ENCODE assay signal across 23 cellular contexts in the genomic region with DNA sequence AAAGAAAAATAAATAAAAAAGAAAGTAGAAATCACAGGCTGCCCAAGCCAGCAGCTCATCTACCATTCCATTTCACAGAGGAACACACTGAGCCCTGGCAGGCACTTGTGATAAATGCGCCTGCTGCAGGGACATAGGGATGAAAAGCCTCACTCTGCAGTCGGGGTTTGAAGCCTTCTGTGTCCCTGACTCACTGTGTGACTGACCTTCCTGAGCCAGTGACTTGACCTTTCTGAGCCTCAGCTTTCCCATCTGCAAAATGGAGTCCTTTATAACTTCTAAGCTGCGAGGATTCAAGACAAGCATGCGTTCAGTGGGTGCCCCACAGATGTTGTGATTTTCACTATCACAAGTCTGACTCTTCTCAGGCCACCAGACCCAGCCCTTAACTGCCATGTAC. TPM values are rescaled to one million over a fixed set of nuclear protein-coding genes. Genes with fewer than 3 reads are reported as not detected.
DNase-seq lines count a peak whose midpoint lies in the region; ATAC-seq, FAIRE-seq and TF ChIP-seq lines count a peak whose summit lies in the region.
"Had no signal": no experiment of that assay in that cellular context is flagged by ENCODE, and none has a peak within 500 bp of the region (broad histone marks: within the 10 kb centered on the region; RNA-seq: fewer than 3 reads in every experiment).

No MANE protein-coding gene starts in this region.

- no peak for FAIRE-seq in endothelial cell of umbilical vein (lab: Jason Lieb, UNC)
- FAIRE-seq: astrocyte, islet of Langerhans had no signal

- dilution Hi-C loops in endothelial cell of umbilical vein (cut with MboI; ENCODE audit: extremely low pct_ligation_motif_present, low sequenced_read_pairs) = no loop called here

- H3K4me1 ChIP-seq in heart left ventricle = peaks cover 14 to 97% (median 73%) of the 10 kb centered on the region in 12 donors
- H3K4me1 ChIP-seq in endothelial cell of umbilical vein (ENCODE audit: control insufficient read depth, extremely low read depth, insufficient read depth, low read length) = peaks cover 87% of the 10 kb centered on the region
- H3K4me1 ChIP-seq in lung (ENCODE audit: control insufficient read depth in 2 of 2, insufficient read depth in 2 of 2, low read length in 2 of 2) = peaks cover 9 to 22% of the 10 kb centered on the region in 2 donors
- peaks cover 0 to 16% of the 10 kb centered on the region in 2 donors for H3K4me1 ChIP-seq in uterus
- H3K4me1 ChIP-seq: BE2C had no signal

- no peak for TF ChIP-seq CTCF in heart left ventricle (IDR thresholded peaks at IDR 0.05)
- no peak for TF ChIP-seq CTCF in endothelial cell of umbilical vein (IDR thresholded peaks at IDR 0.05; ENCODE audit: extremely low read depth in 1 of 2, insufficient read depth in 1 of 2, low read depth in 1 of 2, low read length in 2 of 2)
- no peak for TF ChIP-seq CTCF in lung (IDR thresholded peaks at IDR 0.05; ENCODE audit: control extremely low read depth, extremely low read depth)
- no peak for TF ChIP-seq CTCF in uterus (IDR thresholded peaks at IDR 0.05)
- TF ChIP-seq CTCF in osteocyte (IDR thresholded peaks at IDR 0.05) = no peak

- POLR2A ChIA-PET in endothelial cell of umbilical vein (lab: Charles Lee) = no interaction called here

- no TSS peak for BruUV-seq in endothelial cell of umbilical vein (replicated peaks; lab: Mats Ljungman, UMichigan)

- TF ChIP-seq POLR2A in heart left ventricle (IDR thresholded peaks at IDR 0.05) = no peak
- TF ChIP-seq POLR2A in endothelial cell of umbilical vein (IDR thresholded peaks at IDR 0.05; ENCODE audit: low read depth, low read length) = peak; percentile 40
- no peak for TF ChIP-seq POLR2A in uterus (IDR thresholded peaks at IDR 0.05)

- H3K27ac Mint-ChIP-seq in osteocyte (ENCODE audit: unreplicated experiment) = no peak overlapping the region
- H3K27ac Mint-ChIP-seq: activated CD4-positive, alpha-beta T cell treated with anti-CD3 and anti-CD28 coated beads for 36 hours; activated T-cell treated with anti-CD3 and anti-CD28 coated beads, Interleukin-2, amount 50 U/mL, for 72 hours; stimulated activated naive CD8-positive, alpha-beta T cell treated with anti-CD3 and anti-CD28 coated beads, Interleukin-15, Interleukin-2, amounts not matched to agents 100 ng/mL and 50 ng/mL, for 24 hours had no signal

- no peaks in the 10 kb centered on the region for H3K9me1 ChIP-seq in endothelial cell of umbilical vein (replicated peaks; ENCODE audit: control insufficient read depth, extremely low read depth, insufficient read depth, low read length)

- H4K20me1 ChIP-seq in endothelial cell of umbilical vein (replicated peaks; ENCODE audit: control insufficient read depth, extremely low read depth, insufficient read depth, low read length) = no peaks in the 10 kb centered on the region

- no peaks in the 10 kb centered on the region for H3K36me3 Mint-ChIP-seq in osteocyte (ENCODE audit: unreplicated experiment)
- H3K36me3 Mint-ChIP-seq: natural killer cell treated with Interleukin-12 subunit alpha and Interleukin-12 subunit beta and Interleukin-15 and Interleukin-18, amount 100 ng/mL, for 72 hours; type B pancreatic cell had no signal

- H3K9me3 ChIP-seq in heart left ventricle (no peaks in the 10 kb centered on the region), endothelial cell of umbilical vein (replicated peaks; ENCODE audit: control insufficient read depth, insufficient read depth, low read length) (no peaks in the 10 kb centered on the region), lung (ENCODE audit: control insufficient read depth in 2 of 2, insufficient read depth in 1 of 2, low read length in 1 of 2) (no peaks in the 10 kb centered on the region), uterus (no peaks in the 10 kb centered on the region)
- H3K9me3 ChIP-seq: BE2C had no signal

- H3K4me3 ChIP-seq in heart left ventricle (peak overlapping the region in 4 of 12 donors; percentile 2 to 25 (median 6)), endothelial cell of umbilical vein (replicated peaks in 1 of 3; ENCODE audit: insufficient read depth in 1 of 3, low read depth in 1 of 3, low read length in 3 of 3) (no peak overlapping the region), lung (no peak overlapping the region), uterus (no peak overlapping the region)
- H3K4me3 ChIP-seq: skin epidermis had no signal

- DNase-seq in heart left ventricle (no peak), cardiac septum (ENCODE audit: low spot score) (no peak), endothelial cell of umbilical vein (ENCODE audit: low read depth, low spot score) (peak; percentile 53), lung (ENCODE audit: low spot score) (no peak), uterus (no peak), osteocyte (ENCODE audit: extremely low spot score, unreplicated experiment) (no peak)
- DNase-seq: activated CD4-positive, alpha-beta T cell treated with anti-CD3 and anti-CD28 coated beads for 36 hours; activated naive CD4-positive, alpha-beta T cell treated with anti-CD3 and anti-CD28 coated beads, Interleukin-2, amount 50 U/mL, for 16 hours; activated T-cell treated with anti-CD3 and anti-CD28 coated beads, Interleukin-2, amount 50 U/mL, for 72 hours; BE2C; COR-L47; endodermal cell; hypothalamus; NCI-H2081 treated with DMSO at 0.1 percent for 48 hours; NK-92 treated with Interleukin-12 subunit alpha and Interleukin-12 subunit beta, amount 100 ng/mL, for 24 hours had no signal

- 77 to 82% (median 80%) methylated on average over 4 of the region's 4 CpGs for WGBS in heart left ventricle, 4 donors
- WGBS in lung, 2 donors = 78 to 82% methylated on average over 4 of the region's 4 CpGs

- peak overlapping the region; percentile 83 to 96 (median 91) for H3K27ac ChIP-seq in heart left ventricle
- peak overlapping the region; percentile 96 for H3K27ac ChIP-seq in endothelial cell of umbilical vein (ENCODE audit: insufficient read depth, low read depth, low read length)
- peak overlapping the region; percentile 41 to 89 for H3K27ac ChIP-seq in lung (ENCODE audit: low read depth in 1 of 2, low read length in 1 of 2)
- peak overlapping the region; percentile 85 to 89 for H3K27ac ChIP-seq in uterus

- H2AFZ ChIP-seq in endothelial cell of umbilical vein (ENCODE audit: low read depth, low read length) = no peak overlapping the region

- peak overlapping the region; percentile 32 for H3K4me2 ChIP-seq in endothelial cell of umbilical vein (ENCODE audit: insufficient read depth, low read length)

- intact Hi-C loops in heart left ventricle (cut with DNase I) = no loop called here
- intact Hi-C loops in cardiac septum (cut with DNase I) = no loop called here
- intact Hi-C loops in endothelial cell of umbilical vein (cut with micrococcal nuclease) = loop anchor here (1.0 to 2.0 kb wide), 2 partner anchors 9 to 75 kb away; no protein-coding TSS in a partner anchor
- intact Hi-C loops in uterus (cut with DNase I; ENCODE audit: low total_unique reads) = no loop called here

- peaks cover 83% of the 10 kb centered on the region for H3K79me2 ChIP-seq in endothelial cell of umbilical vein (ENCODE audit: control insufficient read depth, insufficient read depth, low read length)

- no peaks in the 10 kb centered on the region for H3K27me3 Mint-ChIP-seq in osteocyte (ENCODE audit: unreplicated experiment)
- H3K27me3 Mint-ChIP-seq: natural killer cell treated with Interleukin-12 subunit alpha and Interleukin-12 subunit beta and Interleukin-15 and Interleukin-18, amount 100 ng/mL, for 72 hours; type B pancreatic cell had no signal

- peak overlapping the region; percentile 70 for H3K9ac ChIP-seq in endothelial cell of umbilical vein (replicated peaks; ENCODE audit: extremely low read depth, insufficient read depth, low read length)

- H3K27me3 ChIP-seq in heart left ventricle = no peaks in the 10 kb centered on the region
- H3K27me3 ChIP-seq in endothelial cell of umbilical vein (ENCODE audit: control insufficient read depth in 2 of 2, insufficient read depth in 2 of 2, low read length in 2 of 2) = no peaks in the 10 kb centered on the region
- no peaks in the 10 kb centered on the region for H3K27me3 ChIP-seq in lung (ENCODE audit: control insufficient read depth, insufficient read depth)
- H3K27me3 ChIP-seq in uterus = no peaks in the 10 kb centered on the region
- H3K27me3 ChIP-seq: BE2C had no signal

- CTCF ChIA-PET in endothelial cell of umbilical vein (lab: Charles Lee) = interaction anchor here (1.0 to 4.5 kb wide), 8 partner anchors 14 to 102 kb away, joined by 3 to 24 read pairs (median 9); no protein-coding TSS in a partner anchor

- peaks cover 21% of the 10 kb centered on the region for H3K4me1 Mint-ChIP-seq in osteocyte (ENCODE audit: unreplicated experiment)
- H3K4me1 Mint-ChIP-seq: activated CD4-positive, alpha-beta T cell treated with anti-CD3 and anti-CD28 coated beads for 36 hours; endodermal cell had no signal

- no peaks in the 10 kb centered on the region for H3K9me3 Mint-ChIP-seq in osteocyte (ENCODE audit: unreplicated experiment)
- H3K9me3 Mint-ChIP-seq: activated T-cell treated with anti-CD3 and anti-CD28 coated beads, Interleukin-2, amount 50 U/mL, for 72 hours; endodermal cell; natural killer cell treated with Interleukin-12 subunit alpha and Interleukin-12 subunit beta and Interleukin-15 and Interleukin-18, amount 100 ng/mL, for 72 hours; stimulated activated naive CD8-positive, alpha-beta T cell treated with anti-CD3 and anti-CD28 coated beads, Interleukin-15, Interleukin-2, amounts not matched to agents 100 ng/mL and 50 ng/mL, for 24 hours; type B pancreatic cell had no signal

- H3K4me3 Mint-ChIP-seq in osteocyte (ENCODE audit: unreplicated experiment) = no peak overlapping the region
- H3K4me3 Mint-ChIP-seq: activated CD4-positive, alpha-beta T cell treated with anti-CD3 and anti-CD28 coated beads for 36 hours; activated T-cell treated with anti-CD3 and anti-CD28 coated beads, Interleukin-2, amount 50 U/mL, for 72 hours; endodermal cell; natural killer cell treated with Interleukin-12 subunit alpha and Interleukin-12 subunit beta and Interleukin-15 and Interleukin-18, amount 100 ng/mL, for 72 hours; stimulated activated naive CD8-positive, alpha-beta T cell treated with anti-CD3 and anti-CD28 coated beads, Interleukin-15, Interleukin-2, amounts not matched to agents 100 ng/mL and 50 ng/mL, for 24 hours; type B pancreatic cell had no signal

- H3K36me3 ChIP-seq in heart left ventricle (peaks cover 0 to 63% (median 38%) of the 10 kb centered on the region in 9 donors), endothelial cell of umbilical vein (ENCODE audit: control insufficient read depth in 2 of 2, extremely low read depth in 1 of 2, insufficient read depth in 2 of 2, low read length in 2 of 2) (peaks cover 27 to 47% of the 10 kb centered on the region in 2 experiments), lung (ENCODE audit: control insufficient read depth in 2 of 2, insufficient read depth in 2 of 2, low read length in 2 of 2) (peaks cover 4 to 14% of the 10 kb centered on the region in 2 donors), uterus (no peaks in the 10 kb centered on the region)
- H3K36me3 ChIP-seq: BE2C had no signal

- no peak for ATAC-seq in heart left ventricle
- ATAC-seq in lung (ENCODE audit: insufficient read depth, low FRiP score) = no peak
- no peak for ATAC-seq in GM18498 (IDR thresholded peaks at IDR 0.05; ENCODE audit: unreplicated experiment)
- no peak for ATAC-seq in HG03139 (IDR thresholded peaks at IDR 0.05; ENCODE audit: unreplicated experiment)
- ATAC-seq: activated CD4-positive, alpha-beta T cell treated with anti-CD3 and anti-CD28 coated beads for 36 hours; activated T-cell treated with anti-CD3 and anti-CD28 coated beads, Interleukin-2, amount 50 U/mL, for 72 hours; natural killer cell treated with Interleukin-12 subunit alpha and Interleukin-12 subunit beta and Interleukin-15 and Interleukin-18, amount 100 ng/mL, for 72 hours had no signal

RNA-seq across cellular contexts. Expression of a gene that starts 5.5 kb away (rescaled TPM):
- 1,000 to 10,000 TPM in 1 of 9 donors, 100 to 1,000 TPM in 8; 271 to 1,146 (median 567) TPM for total RNA-seq in heart left ventricle
- 100 to 1,000 TPM; 211 to 972 TPM for polyA plus RNA-seq in heart left ventricle
- 792 TPM for total RNA-seq in cardiac septum
- 708 and 868 TPM in 2 replicates for total RNA-seq in endothelial cell of umbilical vein
- polyA plus RNA-seq in endothelial cell of umbilical vein = 810 and 861 TPM in 2 replicates
- polyA plus RNA-seq in endothelial cell of umbilical vein (2011; cell fraction: cytosol; rRNA removed) = 710 and 739 TPM in 2 replicates
- polyA plus RNA-seq in endothelial cell of umbilical vein (2011; cell fraction: nucleus; rRNA removed) = 680 and 705 TPM in 2 replicates
- 931 and 1,022 TPM in 2 replicates for polyA plus RNA-seq in endothelial cell of umbilical vein (2012)
- polyA minus RNA-seq in endothelial cell of umbilical vein = 986 and 1,245 TPM in 2 replicates
- polyA minus RNA-seq in endothelial cell of umbilical vein (2011; cell fraction: cytosol; rRNA and poly(A)+ RNA removed) = 21.3 TPM
- polyA minus RNA-seq in endothelial cell of umbilical vein (2011; cell fraction: nucleus; rRNA and poly(A)+ RNA removed) = 361 and 435 TPM in 2 replicates
- 100 to 1,000 TPM; 194 to 476 TPM for total RNA-seq in lung
- 100 to 1,000 TPM in 1 of 2 donors, 10 to 100 TPM in 1; 85.0 to 457 TPM for polyA plus RNA-seq in lung
- total RNA-seq in uterus = 100 to 1,000 TPM; 136 to 639 (median 209) TPM
- total RNA-seq in osteocyte = 29.2 and 32.7 TPM in 2 replicates
